ENCODE assay signal across 8 cellular contexts in genomic region chr4:10180927-10181744, GRCh38.
A peak's percentile ranks its signal among the peaks of the same experiment; 100 is the strongest.
DNase-seq lines count a peak whose midpoint lies in the region; ATAC-seq and TF ChIP-seq lines count a peak whose summit lies in the region.

No MANE protein-coding gene starts in this region.

- CTCF ChIA-PET in activated naive CD4-positive, alpha-beta T cell treated with anti-CD3 and anti-CD28 coated beads, Interleukin-2, amount 10 ng/mL, durations not matched to agents 7 days and 5 days (lab: Charles Lee) = interaction anchor here (1.2 to 3.1 kb wide), 5 partner anchors 8 to 280 kb away, joined by 3 to 32 read pairs (median 9); no protein-coding TSS in a partner anchor

- H3K27me3 Mint-ChIP-seq in activated naive CD4-positive, alpha-beta T cell treated with anti-CD3 and anti-CD28 coated beads, Interleukin-2, amount 10 ng/mL, durations not matched to agents 7 days and 5 days = peaks cover 7% of the 10 kb centered on the region

- H3K27ac Mint-ChIP-seq in activated naive CD4-positive, alpha-beta T cell treated with anti-CD3 and anti-CD28 coated beads, Interleukin-2, amount 10 ng/mL, durations not matched to agents 7 days and 5 days = peak overlapping the region; percentile 87

- H3K36me3 Mint-ChIP-seq in activated naive CD4-positive, alpha-beta T cell treated with anti-CD3 and anti-CD28 coated beads, Interleukin-2, amount 10 ng/mL, durations not matched to agents 7 days and 5 days = peaks cover 12% of the 10 kb centered on the region

- DNase-seq in GM13977 (ENCODE audit: low spot score) (peak; percentile 36), HT1080 (ENCODE audit: low read depth) (peak; percentile 95), left colon (no peak)
- peak; percentile 46 for DNase-seq in activated naive CD4-positive, alpha-beta T cell treated with anti-CD3 and anti-CD28 coated beads, Interleukin-2, amount 10 ng/mL, durations not matched to agents 7 days and 5 days
- DNase-seq in stimulated activated CD4-positive, alpha-beta T cell treated with anti-CD3 and anti-CD28 coated beads, Interleukin-4, amount 100 ng/mL, for 48 hours (ENCODE audit: low read depth in 2 of 2) = peak; percentile 11
- no peak for DNase-seq in activated effector memory CD4-positive, alpha-beta T cell treated with Interleukin-2 at 50 U/mL for 16 hours
- DNase-seq in stimulated activated naive CD4-positive, alpha-beta T cell treated with Interleukin-2 at 50 U/mL for 16 hours (lab: John Stamatoyannopoulos, UW) = no peak

- intact Hi-C loops in left colon (cut with DNase I, micrococcal nuclease) = no loop called here

- no peak overlapping the region for H3K4me3 Mint-ChIP-seq in activated naive CD4-positive, alpha-beta T cell treated with anti-CD3 and anti-CD28 coated beads, Interleukin-2, amount 10 ng/mL, durations not matched to agents 7 days and 5 days

- TF ChIP-seq CTCF in GM13977 (IDR thresholded peaks at IDR 0.05; ENCODE audit: extremely low read depth, insufficient read depth, missing control alignments) = no peak

- peaks cover 17% of the 10 kb centered on the region for H3K9me3 Mint-ChIP-seq in activated naive CD4-positive, alpha-beta T cell treated with anti-CD3 and anti-CD28 coated beads, Interleukin-2, amount 10 ng/mL, durations not matched to agents 7 days and 5 days

- ATAC-seq in GM21515 (IDR thresholded peaks at IDR 0.05; ENCODE audit: unreplicated experiment) = peak; percentile 92
- ATAC-seq in left colon = no peak

- H3K4me1 Mint-ChIP-seq in activated naive CD4-positive, alpha-beta T cell treated with anti-CD3 and anti-CD28 coated beads, Interleukin-2, amount 10 ng/mL, durations not matched to agents 7 days and 5 days = peaks cover 47% of the 10 kb centered on the region

- in situ Hi-C loops in GM13977 (cut with MboI; ENCODE audit: low pct_unique_long_range_greater_than_20kb, low sequenced_read_pairs, unreplicated experiment) = no loop called here

Comparison
In these comparisons a context has a peak if more than half of its experiments do, and no peak if none do; other contexts are left out.
1. DNase-seq: peak in GM13977 (single experiment), HT1080 (single experiment), activated naive CD4-positive, alpha-beta T cell treated with anti-CD3 and anti-CD28 coated beads, Interleukin-2, amount 10 ng/mL, durations not matched to agents 7 days and 5 days (single experiment) and stimulated activated CD4-positive, alpha-beta T cell treated with anti-CD3 and anti-CD28 coated beads, Interleukin-4, amount 100 ng/mL, for 48 hours (2 of 2); none in left colon (0 of 2), activated effector memory CD4-positive, alpha-beta T cell treated with Interleukin-2 at 50 U/mL for 16 hours (single experiment) and stimulated activated naive CD4-positive, alpha-beta T cell treated with Interleukin-2 at 50 U/mL for 16 hours (single experiment).